In genomic region chr2:149075065-149075464, GRCh38 we compare ENCODE assay signal across 22 cellular contexts. TPM values are rescaled to one million over a fixed set of nuclear protein-coding genes. Genes with fewer than 3 reads are reported as not detected.
"Had no signal": no experiment of that assay in that cellular context is flagged by ENCODE, and none has a peak within 500 bp of the region (broad histone marks: within the 10 kb centered on the region; RNA-seq: fewer than 3 reads in every experiment).

No MANE protein-coding gene starts in this region.

- H3K36me3 ChIP-seq: cardiac muscle cell, gastroesophageal sphincter, heart left ventricle, left ventricle myocardium inferior, neutrophil, right lobe of liver had no signal

- ATAC-seq: body of pancreas; heart left ventricle; natural killer cell treated with Interleukin-12 subunit alpha and Interleukin-12 subunit beta and Interleukin-15 and Interleukin-18, amount 100 ng/mL, for 72 hours; right lobe of liver had no signal

- H3K36me3 Mint-ChIP-seq: activated naive CD4-positive, alpha-beta T cell treated with anti-CD3 and anti-CD28 coated beads, Interleukin-2, amount 50 U/mL, for 24 hours; natural killer cell treated with Interleukin-12 subunit alpha and Interleukin-12 subunit beta and Interleukin-15 and Interleukin-18, amount 100 ng/mL, for 72 hours had no signal

- H3K27ac ChIP-seq: body of pancreas, cardiac muscle cell, epithelial cell of prostate, gastroesophageal sphincter, heart left ventricle, left ventricle myocardium inferior, neutrophil, parathyroid adenoma, right lobe of liver had no signal

- H3K9me3 Mint-ChIP-seq: activated naive CD4-positive, alpha-beta T cell treated with anti-CD3 and anti-CD28 coated beads, Interleukin-2, amount 50 U/mL, for 24 hours; natural killer cell treated with Interleukin-12 subunit alpha and Interleukin-12 subunit beta and Interleukin-15 and Interleukin-18, amount 100 ng/mL, for 72 hours had no signal

- H3K4me3 Mint-ChIP-seq: activated naive CD4-positive, alpha-beta T cell treated with anti-CD3 and anti-CD28 coated beads, Interleukin-2, amount 50 U/mL, for 24 hours; natural killer cell treated with Interleukin-12 subunit alpha and Interleukin-12 subunit beta and Interleukin-15 and Interleukin-18, amount 100 ng/mL, for 72 hours had no signal

- DNase-seq: activated gamma-delta T cell treated with Interleukin-2 at 50 U/mL for 16 hours; activated T-cell treated with anti-CD3 and anti-CD28 coated beads, Interleukin-2, amount 50 U/mL, for 1 hour; anterior cingulate cortex; cortex of kidney; heart left ventricle; kidney; left ventricle myocardium inferior; mammary epithelial cell; midbrain; right lobe of liver; stimulated activated CD4-positive, alpha-beta T cell treated with anti-CD3 and anti-CD28 coated beads, Interleukin-4, amount 100 ng/mL, for 1 hour; stimulated activated naive CD4-positive, alpha-beta T cell treated with Interleukin-2 at 50 U/mL for 16 hours; T-helper 1 cell had no signal

- H3K27ac Mint-ChIP-seq: activated naive CD4-positive, alpha-beta T cell treated with anti-CD3 and anti-CD28 coated beads, Interleukin-2, amount 50 U/mL, for 24 hours; natural killer cell treated with Interleukin-12 subunit alpha and Interleukin-12 subunit beta and Interleukin-15 and Interleukin-18, amount 100 ng/mL, for 72 hours had no signal

- H3K4me1 ChIP-seq: gastroesophageal sphincter, heart left ventricle, left ventricle myocardium inferior, right lobe of liver had no signal

- H3K9me3 ChIP-seq: body of pancreas, gastroesophageal sphincter, heart left ventricle, left ventricle myocardium inferior, neutrophil, right lobe of liver had no signal

- H3K4me3 ChIP-seq: body of pancreas, cardiac muscle cell, gastroesophageal sphincter, left ventricle myocardium inferior, right lobe of liver had no signal

- H3K27me3 ChIP-seq: body of pancreas, cardiac muscle cell, gastroesophageal sphincter, heart left ventricle, right lobe of liver had no signal

RNA-seq across cellular contexts. Expression of gene LYPD6B, which starts 36.6 kb away (rescaled TPM):
- total RNA-seq: heart left ventricle; left ventricle myocardium inferior; natural killer cell treated with Interleukin-12 subunit alpha and Interleukin-12 subunit beta and Interleukin-15 and Interleukin-18, amount 100 ng/mL, for 72 hours; subcutaneous adipose tissue had no signal
